Comparison of ENCODE assay signal across 22 cellular contexts in the genomic region with DNA sequence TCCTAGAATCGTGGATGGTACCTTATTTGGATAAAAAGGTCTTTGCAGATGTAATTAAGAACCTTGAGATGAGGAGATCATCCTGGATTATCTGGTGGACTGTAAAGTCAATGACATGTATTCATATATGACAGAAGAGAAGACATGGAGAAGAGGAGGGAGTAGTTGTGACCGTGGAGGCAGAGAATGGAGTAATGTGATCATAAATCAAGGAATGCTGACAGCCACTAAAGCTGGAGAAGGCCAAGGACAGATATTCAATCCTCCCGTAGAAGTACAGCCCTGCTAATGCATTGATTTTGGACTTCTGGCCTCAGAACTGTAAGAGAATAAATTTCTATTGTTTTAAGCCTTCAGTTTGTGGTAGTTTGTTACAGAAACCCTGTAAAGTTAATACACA. TPM values are rescaled to one million over a fixed set of nuclear protein-coding genes. Genes with fewer than 3 reads are reported as not detected.
A peak's percentile ranks its signal among the peaks of the same experiment; 100 is the strongest.
DNase-seq lines count a peak whose midpoint lies in the region; ATAC-seq and TF ChIP-seq lines count a peak whose summit lies in the region.
"Had no signal": no experiment of that assay in that cellular context is flagged by ENCODE, and none has a peak within 500 bp of the region (broad histone marks: within the 10 kb centered on the region; RNA-seq: fewer than 3 reads in every experiment).

No MANE protein-coding gene starts in this region.

- no peaks in the 10 kb centered on the region for H3K79me2 ChIP-seq in osteoblast (ENCODE audit: insufficient read depth, low read length)

- no peak overlapping the region for H2AFZ ChIP-seq in osteoblast (ENCODE audit: low read length)
- H2AFZ ChIP-seq: GM23338 had no signal

- no peak for TF ChIP-seq CTCF in VCaP (conservative IDR thresholded peaks at IDR 0.05)
- no peak for TF ChIP-seq CTCF in osteoblast (IDR thresholded peaks at IDR 0.05; ENCODE audit: extremely low read depth, low read depth, low read length)

- no peaks in the 10 kb centered on the region for H3K27me3 ChIP-seq in osteoblast (ENCODE audit: insufficient read depth, low read length)
- H3K27me3 ChIP-seq: BE2C; BLaER1 treated with 17β-estradiol and CSF1 and Interleukin-3, amounts not matched to agents 10 nM and 100 nM had no signal

- ATAC-seq in GM18868 (IDR thresholded peaks at IDR 0.05; ENCODE audit: unreplicated experiment) = no peak
- ATAC-seq: GM12878, GM23338, HCT116 had no signal

- no peak overlapping the region for H3K4me2 ChIP-seq in osteoblast (ENCODE audit: insufficient read depth, low read length)
- H3K4me2 ChIP-seq: BLaER1 treated with 17β-estradiol and CSF1 and Interleukin-3, amounts not matched to agents 10 nM and 100 nM; GM23338 had no signal

- peaks cover 17% of the 10 kb centered on the region for H3K36me3 ChIP-seq in osteoblast (ENCODE audit: insufficient read depth, low read length)
- H3K36me3 ChIP-seq: BE2C had no signal

- H3K27ac ChIP-seq in VCaP (peak overlapping the region; percentile 72), osteoblast (ENCODE audit: low read depth, low read length) (no peak overlapping the region)
- H3K27ac ChIP-seq: 22Rv1; BLaER1 treated with 17β-estradiol and CSF1 and Interleukin-3, amounts not matched to agents 10 nM and 100 nM had no signal

- H3K9me3 ChIP-seq in osteoblast (ENCODE audit: low read depth, low read length) = no peaks in the 10 kb centered on the region
- H3K9me3 ChIP-seq: BE2C; BLaER1 treated with 17β-estradiol and CSF1 and Interleukin-3, amounts not matched to agents 10 nM and 100 nM had no signal

- H4K20me1 ChIP-seq in osteoblast (ENCODE audit: insufficient read depth, low read length) = no peaks in the 10 kb centered on the region
- H4K20me1 ChIP-seq: BLaER1 treated with 17β-estradiol and CSF1 and Interleukin-3, amounts not matched to agents 10 nM and 100 nM had no signal

- no peaks in the 10 kb centered on the region for H3K4me1 ChIP-seq in osteoblast (ENCODE audit: insufficient read depth, low read length)
- H3K4me1 ChIP-seq: BE2C; BLaER1 treated with 17β-estradiol and CSF1 and Interleukin-3, amounts not matched to agents 10 nM and 100 nM had no signal

- DNase-seq in NCI-H82 (lab: John Stamatoyannopoulos, UW) = peak; percentile 50
- DNase-seq in NCI-H82 treated with DMSO at 0.1 percent for 48 hours (lab: John Stamatoyannopoulos, UW; ENCODE audit: unreplicated experiment) = no peak
- peak; percentile 37 for DNase-seq in osteoblast (ENCODE audit: insufficient read length, low spot score, missing footprints)
- DNase-seq in NCI-H526 treated with DMSO at 0.1 percent for 48 hours (lab: John Stamatoyannopoulos, UW) = no peak
- DNase-seq: ACHN; AML-193; BE2C; CD4-positive, alpha-beta T cell; CD8-positive, alpha-beta memory T cell; DMS 273 treated with DMSO at 0.1 percent for 48 hours; DMS79; EL; GDM1; H9; HFFc6 had no signal

- H3K4me3 ChIP-seq in osteoblast (ENCODE audit: insufficient read depth, low read length) = no peak overlapping the region
- H3K4me3 ChIP-seq: BLaER1 treated with 17β-estradiol and CSF1 and Interleukin-3, amounts not matched to agents 10 nM and 100 nM; GM12878; GM23338 had no signal

RNA-seq across cellular contexts. Expression of a gene that starts 18.7 kb away (rescaled TPM):
- 17.4 and 19.2 TPM in 2 replicates for total RNA-seq in osteoblast

Comparison
In these comparisons a context has a peak if more than half of its experiments do, and no peak if none do; other contexts are left out.
1. DNase-seq: peak in NCI-H82 (single experiment) and osteoblast (single experiment); none in NCI-H82 treated with DMSO at 0.1 percent for 48 hours (single experiment) and NCI-H526 treated with DMSO at 0.1 percent for 48 hours (single experiment).